ENCODE assay signal across 8 cellular contexts in genomic region chr13:52010890-52011689, GRCh38. TPM values are rescaled to one million over a fixed set of nuclear protein-coding genes. Genes with fewer than 3 reads are reported as not detected.
DNase-seq lines count a peak whose midpoint lies in the region; ATAC-seq, FAIRE-seq and TF ChIP-seq lines count a peak whose summit lies in the region.

TSS of gene ATP7B (minus strand) at chr13:52011450. CDS start at chr13:52011337, 113 bp downstream.

- ATAC-seq in GM19467 (IDR thresholded peaks at IDR 0.05; ENCODE audit: unreplicated experiment) = peak; percentile 13
- ATAC-seq in heart right ventricle = peak in 7 of 8 donors; percentile 10 to 54 (median 16)
- ATAC-seq in psoas muscle = peak in 3 of 4 donors; percentile 14 to 34 (median 17)

- FAIRE-seq in RCC 7860 (lab: Jason Lieb, UNC) = no peak

- H3K4me1 Mint-ChIP-seq in activated naive CD4-positive, alpha-beta T cell treated with anti-CD3 and anti-CD28 coated beads for 36 hours (ENCODE audit: low read depth) = peaks cover 9% of the 10 kb centered on the region

- peaks cover 0 to 19% (median 0%) of the 10 kb centered on the region in 7 donors for H3K27me3 ChIP-seq in heart right ventricle
- no peaks in the 10 kb centered on the region for H3K27me3 ChIP-seq in psoas muscle (ENCODE audit: insufficient read depth in 3 of 3, low read length in 2 of 3)

- H3K27me3 Mint-ChIP-seq in activated naive CD4-positive, alpha-beta T cell treated with anti-CD3 and anti-CD28 coated beads for 36 hours (ENCODE audit: low read depth) = peaks cover 13% of the 10 kb centered on the region

- H3K36me3 ChIP-seq in heart right ventricle (peaks cover 0 to 7% (median 0%) of the 10 kb centered on the region in 9 donors), psoas muscle (ENCODE audit: insufficient read depth in 1 of 2, low read depth in 1 of 2) (no peaks in the 10 kb centered on the region)

- peaks cover 5% of the 10 kb centered on the region for H3K36me3 Mint-ChIP-seq in activated naive CD4-positive, alpha-beta T cell treated with anti-CD3 and anti-CD28 coated beads for 36 hours (ENCODE audit: low read depth)

- H3K4me3 ChIP-seq in heart right ventricle (peak within 1 kb of the TSS; percentile 80 to 97 (median 93)), psoas muscle (peak within 1 kb of the TSS; percentile 80)

- intact Hi-C loops in activated naive CD4-positive, alpha-beta T cell treated with anti-CD3 and anti-CD28 coated beads for 36 hours (cut with micrococcal nuclease) = loop anchor here (5.0 kb wide), 2 partner anchors 114 to 641 kb away; partner anchors contain the start of gene SUGT1
- intact Hi-C loops in heart right ventricle (cut with DNase I) = loop anchor here in 1 of 10 donors (10.0 kb wide), 1 partner anchor 196 kb away; no protein-coding TSS in a partner anchor
- intact Hi-C loops in psoas muscle (cut with DNase I) = no loop called here

- H3K4me1 ChIP-seq in heart right ventricle = peaks cover 0 to 34% (median 27%) of the 10 kb centered on the region in 9 donors
- H3K4me1 ChIP-seq in psoas muscle = peaks cover 17% of the 10 kb centered on the region

- peak within 1 kb of the TSS; percentile 85 for H3K27ac Mint-ChIP-seq in activated naive CD4-positive, alpha-beta T cell treated with anti-CD3 and anti-CD28 coated beads for 36 hours

- H3K9me3 ChIP-seq in heart right ventricle (no peaks in the 10 kb centered on the region), psoas muscle (no peaks in the 10 kb centered on the region)

- CTCF ChIA-PET in activated naive CD4-positive, alpha-beta T cell treated with anti-CD3 and anti-CD28 coated beads for 36 hours (lab: Charles Lee) = interaction anchor here (1.0 to 2.4 kb wide), 2 partner anchors 116 to 149 kb away, joined by 3 to 13 read pairs; partner anchors contain the start of gene NEK3

- H3K9me3 Mint-ChIP-seq in activated naive CD4-positive, alpha-beta T cell treated with anti-CD3 and anti-CD28 coated beads for 36 hours = no peaks in the 10 kb centered on the region

- 3% methylated on average over 48 to 49 of the region's 49 CpGs for WGBS in heart right ventricle, 2 donors
- WGBS in psoas muscle, 3 donors = 2 to 4% (median 4%) methylated on average over 43 to 49 of the region's 49 CpGs

- peak within 1 kb of the TSS; percentile 98 for H3K4me3 Mint-ChIP-seq in activated naive CD4-positive, alpha-beta T cell treated with anti-CD3 and anti-CD28 coated beads for 36 hours

- peak within 1 kb of the TSS; percentile 72 to 89 (median 85) for H3K27ac ChIP-seq in heart right ventricle
- H3K27ac ChIP-seq in psoas muscle = peak within 1 kb of the TSS; percentile 79

- peak; percentile 36 for DNase-seq in AG08396 (ENCODE audit: low spot score)
- DNase-seq in NCI-H2227 treated with DMSO at 0.1 percent for 48 hours (lab: John Stamatoyannopoulos, UW) = peak; percentile 15
- peak; percentile 25 for DNase-seq in activated naive CD4-positive, alpha-beta T cell treated with anti-CD3 and anti-CD28 coated beads for 36 hours
- peak; percentile 15 for DNase-seq in heart right ventricle
- DNase-seq in psoas muscle = peak in 1 of 2 donors; percentile 49
- no peak for DNase-seq in HPDE6-E6E7 (ENCODE audit: extremely low spot score)
- no peak for DNase-seq in RCC 7860 (ENCODE audit: low spot score)

- TF ChIP-seq CTCF in heart right ventricle (IDR thresholded peaks at IDR 0.05) (peak in 3 of 9 donors; percentile 10 to 39 (median 28)), psoas muscle (IDR thresholded peaks at IDR 0.05) (peak; percentile 4)

RNA-seq across cellular contexts. Expression of gene ATP7B, which starts in this region (rescaled TPM):
- total RNA-seq in activated naive CD4-positive, alpha-beta T cell treated with anti-CD3 and anti-CD28 coated beads for 36 hours = under 1 TPM; 0.69 to 0.74 TPM
- total RNA-seq in heart right ventricle = 1 to 10 TPM; 3.0 to 9.3 (median 6.0) TPM
- polyA plus RNA-seq in heart right ventricle = 1 to 10 TPM; 2.0 to 3.2 TPM
- total RNA-seq in psoas muscle = 1 to 10 TPM; 1.3 to 3.5 (median 2.1) TPM
- polyA plus RNA-seq in psoas muscle = 1 to 10 TPM in 1 of 3 donors, under 1 TPM in 2; 0.72 to 1.1 (median 0.90) TPM

Comparison
In these comparisons a context has a peak if more than half of its experiments do, and no peak if none do; other contexts are left out.
1. Peak in DNase-seq in activated naive CD4-positive, alpha-beta T cell treated with anti-CD3 and anti-CD28 coated beads for 36 hours; RNA of the gene not detected or under 1 TPM.
2. DNase-seq: peak in AG08396 (single experiment), NCI-H2227 treated with DMSO at 0.1 percent for 48 hours (single experiment) and heart right ventricle (2 of 2); none in HPDE6-E6E7 (single experiment) and RCC 7860 (single experiment).
3. Peak in every context shown above with its lines, with median percentiles within 50 percentile points of each other: ATAC-seq.